Comparison of ENCODE assay signal across 21 cellular contexts in the genomic region with DNA sequence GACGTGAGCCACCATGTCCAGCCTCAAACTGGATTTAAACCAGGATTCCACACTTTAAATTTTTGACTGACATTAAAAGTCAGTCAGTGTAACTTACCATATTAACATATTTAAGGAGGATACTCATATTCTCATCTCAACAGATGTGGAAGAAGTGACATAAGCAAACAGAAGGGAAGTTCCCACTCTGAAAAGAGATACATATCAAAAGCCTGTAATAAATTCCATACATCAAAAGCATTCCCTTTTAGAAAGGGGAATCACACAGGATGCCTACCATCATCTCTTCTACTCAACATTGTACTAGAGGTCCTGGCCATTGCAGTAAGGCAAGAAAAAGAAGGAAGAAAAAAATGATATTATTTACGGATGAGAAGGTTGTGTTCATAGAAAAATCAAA.
A peak's percentile ranks its signal among the peaks of the same experiment; 100 is the strongest.
DNase-seq lines count a peak whose midpoint lies in the region; ATAC-seq lines count a peak whose summit lies in the region.
"Had no signal": no experiment of that assay in that cellular context is flagged by ENCODE, and none has a peak within 500 bp of the region (broad histone marks: within the 10 kb centered on the region; RNA-seq: fewer than 3 reads in every experiment).

No MANE protein-coding gene starts in this region.

- intact Hi-C loops in Right ventricle myocardium inferior (cut with DNase I): no loop called here

- no peak for ATAC-seq in activated CD8-positive, alpha-beta memory T cell treated with anti-CD3 and anti-CD28 coated beads, Interleukin-2, amount 10 ng/mL, durations not matched to agents 7 days and 5 days
- peak; percentile 78 for ATAC-seq in stimulated activated naive CD8-positive, alpha-beta T cell treated with anti-CD3 and anti-CD28 coated beads, Interleukin-15, Interleukin-2, amounts not matched to agents 100 U/mL and 50 U/mL, for 24 hours
- no peak for ATAC-seq in stimulated activated naive CD8-positive, alpha-beta T cell treated with anti-CD3 and anti-CD28 coated beads, Interleukin-15, amount 100 ng/mL, for 72 hours
- no peak for ATAC-seq in GM19452 (IDR thresholded peaks at IDR 0.05; ENCODE audit: unreplicated experiment)
- no peak for ATAC-seq in stimulated activated effector memory CD8-positive, alpha-beta T cell treated with anti-CD3 and anti-CD28 coated beads, Interleukin-12 subunit alpha, Interleukin-12 subunit beta, amount 100 ng/mL, for 72 hours
- no peak for ATAC-seq in Right ventricle myocardium inferior

- peak overlapping the region; percentile 56 for H3K27ac Mint-ChIP-seq in activated CD8-positive, alpha-beta memory T cell treated with anti-CD3 and anti-CD28 coated beads, Interleukin-2, amount 10 ng/mL, durations not matched to agents 7 days and 5 days
- peak overlapping the region in 1 of 2 donors; percentile 66 for H3K27ac Mint-ChIP-seq in stimulated activated naive CD8-positive, alpha-beta T cell treated with anti-CD3 and anti-CD28 coated beads, Interleukin-15, amount 100 ng/mL, for 72 hours
- peak overlapping the region; percentile 90 for H3K27ac Mint-ChIP-seq in activated naive CD8-positive, alpha-beta T cell
- no peak overlapping the region for H3K27ac Mint-ChIP-seq in stimulated activated effector memory CD8-positive, alpha-beta T cell treated with anti-CD3 and anti-CD28 coated beads, Interleukin-12 subunit alpha, Interleukin-12 subunit beta, amount 100 ng/mL, for 72 hours
- H3K27ac Mint-ChIP-seq: CD4-positive, CD25-positive, alpha-beta regulatory T cell; HFFc6 had no signal

- H3K4me3 Mint-ChIP-seq in activated CD8-positive, alpha-beta memory T cell treated with anti-CD3 and anti-CD28 coated beads, Interleukin-2, amount 10 ng/mL, durations not matched to agents 7 days and 5 days: no peak overlapping the region
- H3K4me3 Mint-ChIP-seq in stimulated activated naive CD8-positive, alpha-beta T cell treated with anti-CD3 and anti-CD28 coated beads, Interleukin-15, amount 100 ng/mL, for 72 hours: no peak overlapping the region
- peak overlapping the region; percentile 70 for H3K4me3 Mint-ChIP-seq in activated naive CD8-positive, alpha-beta T cell
- no peak overlapping the region for H3K4me3 Mint-ChIP-seq in stimulated activated effector memory CD8-positive, alpha-beta T cell treated with anti-CD3 and anti-CD28 coated beads, Interleukin-12 subunit alpha, Interleukin-12 subunit beta, amount 100 ng/mL, for 72 hours
- H3K4me3 Mint-ChIP-seq: CD4-positive, CD25-positive, alpha-beta regulatory T cell; HFFc6 had no signal

- peaks cover 37% of the 10 kb centered on the region for H3K36me3 Mint-ChIP-seq in activated CD8-positive, alpha-beta memory T cell treated with anti-CD3 and anti-CD28 coated beads, Interleukin-2, amount 10 ng/mL, durations not matched to agents 7 days and 5 days
- H3K36me3 Mint-ChIP-seq in activated naive CD8-positive, alpha-beta T cell: peaks cover 11% of the 10 kb centered on the region
- H3K36me3 Mint-ChIP-seq in stimulated activated effector memory CD8-positive, alpha-beta T cell treated with anti-CD3 and anti-CD28 coated beads, Interleukin-12 subunit alpha, Interleukin-12 subunit beta, amount 100 ng/mL, for 72 hours: peaks cover 72% of the 10 kb centered on the region
- H3K36me3 Mint-ChIP-seq: CD4-positive, CD25-positive, alpha-beta regulatory T cell had no signal

- DNase-seq in activated CD8-positive, alpha-beta memory T cell treated with anti-CD3 and anti-CD28 coated beads, Interleukin-2, amount 10 ng/mL, durations not matched to agents 7 days and 5 days: no peak
- no peak for DNase-seq in activated CD8-positive, alpha-beta memory T cell treated with anti-CD3 and anti-CD28 coated beads for 24 hours
- no peak for DNase-seq in stimulated activated naive CD8-positive, alpha-beta T cell treated with anti-CD3 and anti-CD28 coated beads, Interleukin-15, Interleukin-2, amounts not matched to agents 100 U/mL and 50 U/mL, for 24 hours
- DNase-seq in stimulated activated naive CD8-positive, alpha-beta T cell treated with anti-CD3 and anti-CD28 coated beads, Interleukin-15, amount 100 ng/mL, for 72 hours: no peak
- DNase-seq in stimulated activated effector memory CD8-positive, alpha-beta T cell treated with anti-CD3 and anti-CD28 coated beads, Interleukin-12 subunit alpha, Interleukin-12 subunit beta, amount 100 ng/mL, for 72 hours (ENCODE audit: low spot score in 2 of 2): no peak
- DNase-seq in Right ventricle myocardium inferior (ENCODE audit: missing footprints): no peak
- DNase-seq: BE2C; CD4-positive, CD25-positive, alpha-beta regulatory T cell; DMS79; H7; HFFc6; Kasumi-1; MG63; NCI-H1048; NCI-H1417 treated with DMSO at 0.1 percent for 48 hours; NCI-H187; NCI-H446; NCI-H526; Peyer's patch had no signal

- peaks cover 36% of the 10 kb centered on the region for H3K4me1 Mint-ChIP-seq in activated CD8-positive, alpha-beta memory T cell treated with anti-CD3 and anti-CD28 coated beads, Interleukin-2, amount 10 ng/mL, durations not matched to agents 7 days and 5 days
- H3K4me1 Mint-ChIP-seq in stimulated activated naive CD8-positive, alpha-beta T cell treated with anti-CD3 and anti-CD28 coated beads, Interleukin-15, amount 100 ng/mL, for 72 hours: peaks cover 14% of the 10 kb centered on the region
- peaks cover 37% of the 10 kb centered on the region for H3K4me1 Mint-ChIP-seq in activated naive CD8-positive, alpha-beta T cell (ENCODE audit: low read depth)
- peaks cover 12% of the 10 kb centered on the region for H3K4me1 Mint-ChIP-seq in stimulated activated effector memory CD8-positive, alpha-beta T cell treated with anti-CD3 and anti-CD28 coated beads, Interleukin-12 subunit alpha, Interleukin-12 subunit beta, amount 100 ng/mL, for 72 hours

- CTCF ChIA-PET in activated CD8-positive, alpha-beta memory T cell treated with anti-CD3 and anti-CD28 coated beads, Interleukin-2, amount 10 ng/mL, durations not matched to agents 7 days and 5 days (lab: Charles Lee): no interaction called here

- no peaks in the 10 kb centered on the region for H3K9me3 Mint-ChIP-seq in activated CD8-positive, alpha-beta memory T cell treated with anti-CD3 and anti-CD28 coated beads, Interleukin-2, amount 10 ng/mL, durations not matched to agents 7 days and 5 days (ENCODE audit: low read depth)
- peaks cover 0 to 4% of the 10 kb centered on the region in 2 donors for H3K9me3 Mint-ChIP-seq in stimulated activated naive CD8-positive, alpha-beta T cell treated with anti-CD3 and anti-CD28 coated beads, Interleukin-15, amount 100 ng/mL, for 72 hours
- peaks cover 3% of the 10 kb centered on the region for H3K9me3 Mint-ChIP-seq in activated naive CD8-positive, alpha-beta T cell (ENCODE audit: low read depth)
- H3K9me3 Mint-ChIP-seq in stimulated activated effector memory CD8-positive, alpha-beta T cell treated with anti-CD3 and anti-CD28 coated beads, Interleukin-12 subunit alpha, Interleukin-12 subunit beta, amount 100 ng/mL, for 72 hours: no peaks in the 10 kb centered on the region
- H3K9me3 Mint-ChIP-seq: HFFc6 had no signal

- H3K27me3 Mint-ChIP-seq in activated CD8-positive, alpha-beta memory T cell treated with anti-CD3 and anti-CD28 coated beads, Interleukin-2, amount 10 ng/mL, durations not matched to agents 7 days and 5 days: no peaks in the 10 kb centered on the region
- H3K27me3 Mint-ChIP-seq in stimulated activated naive CD8-positive, alpha-beta T cell treated with anti-CD3 and anti-CD28 coated beads, Interleukin-15, amount 100 ng/mL, for 72 hours: no peaks in the 10 kb centered on the region
- no peaks in the 10 kb centered on the region for H3K27me3 Mint-ChIP-seq in activated naive CD8-positive, alpha-beta T cell
- H3K27me3 Mint-ChIP-seq: CD4-positive, CD25-positive, alpha-beta regulatory T cell had no signal
